Comparison of ENCODE assay signal across 8 cellular contexts in genomic region chr16:54931041-54931756, GRCh38. TPM values are rescaled to one million over a fixed set of nuclear protein-coding genes. Genes with fewer than 3 reads are reported as not detected.
DNase-seq lines count a peak whose midpoint lies in the region; ATAC-seq and TF ChIP-seq lines count a peak whose summit lies in the region.

No MANE protein-coding gene starts in this region.

- H3K36me3 Mint-ChIP-seq in dendritic cell treated with granulocyte-macrophage colony-stimulating factor and Interleukin-4, amounts not matched to agents 40 ng/mL and 50 ng/mL, for 4 days (ENCODE audit: low read depth) = peaks cover 7% of the 10 kb centered on the region

- H3K36me3 ChIP-seq in cardiac muscle cell (peaks cover 6% of the 10 kb centered on the region), OCI-LY7 (ENCODE audit: insufficient read depth, low read length) (peaks cover 4% of the 10 kb centered on the region; the same call in 1 of the 2 replicates), mucosa of rectum (ENCODE audit: control insufficient read depth in 2 of 2, insufficient read depth in 2 of 2, low read length in 2 of 2) (no peaks in the 10 kb centered on the region)

- DNase-seq in cardiac muscle cell (ENCODE audit: low read depth in 1 of 2, low spot score in 1 of 2) = peak; percentile 24 to 64
- DNase-seq in cardiac septum (ENCODE audit: low spot score) = no peak
- DNase-seq in OCI-LY7 (ENCODE audit: low spot score) = no peak
- DNase-seq in putamen (ENCODE audit: low spot score) = no peak

- peaks cover 25% of the 10 kb centered on the region for H3K79me2 ChIP-seq in OCI-LY7 (ENCODE audit: insufficient read depth, low read depth, low read length)

- H3K4me1 Mint-ChIP-seq in dendritic cell treated with granulocyte-macrophage colony-stimulating factor and Interleukin-4, amounts not matched to agents 40 ng/mL and 50 ng/mL, for 4 days (ENCODE audit: low read depth) = peaks cover 51% of the 10 kb centered on the region

- intact Hi-C loops in cardiac septum (cut with DNase I) = loop anchor here (2.0 to 10.0 kb wide), 4 partner anchors 394 to 1159 kb away; partner anchors contain the start of gene IRX6
- intact Hi-C loops in OCI-LY7 (cut with micrococcal nuclease; ENCODE audit: unreplicated experiment) = no loop called here
- intact Hi-C loops in dendritic cell treated with granulocyte-macrophage colony-stimulating factor and Interleukin-4, amounts not matched to agents 40 ng/mL and 50 ng/mL, for 4 days (cut with micrococcal nuclease) = loop anchor here (10.0 kb wide), 1 partner anchor 646 kb away; the partner anchor contains the start of gene IRX3

- POLR2A ChIA-PET in OCI-LY7 (lab: Charles Lee) = interaction anchor here (0.6 to 1.5 kb wide), 5 partner anchors 16 to 123 kb away, joined by 3 to 5 read pairs (median 3); no protein-coding TSS in a partner anchor

- ATAC-seq in HG03469 (IDR thresholded peaks at IDR 0.05; ENCODE audit: unreplicated experiment) (no peak), HG02884 (IDR thresholded peaks at IDR 0.05; ENCODE audit: unreplicated experiment) (no peak)

- no peaks in the 10 kb centered on the region for H3K9me3 Mint-ChIP-seq in dendritic cell treated with granulocyte-macrophage colony-stimulating factor and Interleukin-4, amounts not matched to agents 40 ng/mL and 50 ng/mL, for 4 days

- H3K27ac ChIP-seq in cardiac muscle cell = peak overlapping the region; percentile 94
- H3K27ac ChIP-seq in OCI-LY7 (ENCODE audit: low read depth, low read length, poor library complexity, severe bottlenecking) = peak overlapping the region; percentile 79
- H3K27ac ChIP-seq in mucosa of rectum (ENCODE audit: low read depth in 2 of 2, low read length in 2 of 2) = no peak overlapping the region

- no peak overlapping the region for H3K9ac ChIP-seq in mucosa of rectum (ENCODE audit: low read depth in 1 of 2, low read length in 2 of 2)

- H3K4me3 ChIP-seq in cardiac muscle cell (peak overlapping the region; percentile 96), OCI-LY7 (ENCODE audit: low read depth, low read length, poor library complexity, severe bottlenecking) (peak overlapping the region; percentile 91), mucosa of rectum (ENCODE audit: low read length in 2 of 2) (peak overlapping the region; percentile 68 to 77)

- peak overlapping the region; percentile 79 for H3K4me3 Mint-ChIP-seq in dendritic cell treated with granulocyte-macrophage colony-stimulating factor and Interleukin-4, amounts not matched to agents 40 ng/mL and 50 ng/mL, for 4 days

- no TSS peak for BruUV-seq in OCI-LY7 (replicated peaks; lab: Mats Ljungman, UMichigan)

- no peak overlapping the region for H3K27ac Mint-ChIP-seq in dendritic cell treated with granulocyte-macrophage colony-stimulating factor and Interleukin-4, amounts not matched to agents 40 ng/mL and 50 ng/mL, for 4 days

- peaks cover 9% of the 10 kb centered on the region for H3K4me1 ChIP-seq in cardiac muscle cell (ENCODE audit: low read depth)
- H3K4me1 ChIP-seq in OCI-LY7 (ENCODE audit: insufficient read depth, low read length, poor library complexity, severe bottlenecking) = peaks cover 14% of the 10 kb centered on the region
- H3K4me1 ChIP-seq in mucosa of rectum (ENCODE audit: control insufficient read depth in 2 of 2, insufficient read depth in 2 of 2, low read length in 2 of 2) = peaks cover 14 to 19% of the 10 kb centered on the region in 2 donors

- H2AFZ ChIP-seq in OCI-LY7 (ENCODE audit: low read length) = no peak overlapping the region

- no peaks in the 10 kb centered on the region for H3K9me2 ChIP-seq in OCI-LY7 (ENCODE audit: insufficient read depth, low read length)

- H3K27me3 Mint-ChIP-seq in dendritic cell treated with granulocyte-macrophage colony-stimulating factor and Interleukin-4, amounts not matched to agents 40 ng/mL and 50 ng/mL, for 4 days = peaks cover 80% of the 10 kb centered on the region

- no peak for TF ChIP-seq CTCF in cardiac muscle cell (IDR thresholded peaks at IDR 0.05; ENCODE audit: low read depth, low read length)
- no peak for TF ChIP-seq CTCF in OCI-LY7 (conservative IDR thresholded peaks at IDR 0.05; ENCODE audit: low read length)

- peak overlapping the region; percentile 79 for H3K4me2 ChIP-seq in OCI-LY7 (ENCODE audit: low read length)

- H4K20me1 ChIP-seq in OCI-LY7 (ENCODE audit: insufficient read depth, low read length) = peaks cover 8% of the 10 kb centered on the region; the same call in 1 of the 2 replicates

- H3K9me3 ChIP-seq in cardiac muscle cell (ENCODE audit: low read depth) (no peaks in the 10 kb centered on the region), OCI-LY7 (ENCODE audit: low read length) (no peaks in the 10 kb centered on the region), mucosa of rectum (ENCODE audit: control insufficient read depth in 2 of 2, low read length in 2 of 2) (no peaks in the 10 kb centered on the region)

- no peaks in the 10 kb centered on the region for H3K27me3 ChIP-seq in cardiac muscle cell
- peaks cover 53 to 60% of the 10 kb centered on the region in 2 donors for H3K27me3 ChIP-seq in mucosa of rectum (ENCODE audit: control insufficient read depth in 2 of 2, insufficient read depth in 2 of 2, low read length in 2 of 2)

- CTCF ChIA-PET in OCI-LY7 (lab: Charles Lee; ENCODE audit: unreplicated experiment) = interaction anchor here (0.6 kb wide), 1 partner anchor 289 kb away, joined by 3 read pairs; no protein-coding TSS in a partner anchor

RNA-seq across cellular contexts. Expression of gene IRX5, which starts 0.5 kb away (rescaled TPM):
- total RNA-seq in cardiac muscle cell (69.1 and 93.0 TPM in 2 replicates), cardiac septum (15.4 TPM), OCI-LY7 (2022) (5.0 and 5.1 TPM in 2 replicates)
- 22.0 and 24.7 TPM in 2 replicates for polyA plus RNA-seq in cardiac muscle cell
- total RNA-seq in OCI-LY7 (2014; rRNA removed; shearing (Covaris generic)) = 5.9 and 7.7 TPM in 2 replicates

Comparison
In these comparisons a context has a peak if more than half of its experiments do, and no peak if none do; other contexts are left out.
1. DNase-seq: peak in cardiac muscle cell (2 of 2); none in cardiac septum (single experiment), OCI-LY7 (single experiment) and putamen (single experiment).
2. H3K27ac ChIP-seq: peak in cardiac muscle cell (single experiment) and OCI-LY7 (single experiment); none in mucosa of rectum (0 of 2).
3. Peak in every context shown above with its lines, with median percentiles within 50 percentile points of each other: H3K4me3 ChIP-seq.